Comparison of ENCODE assay signal across 8 cellular contexts in the genomic region with DNA sequence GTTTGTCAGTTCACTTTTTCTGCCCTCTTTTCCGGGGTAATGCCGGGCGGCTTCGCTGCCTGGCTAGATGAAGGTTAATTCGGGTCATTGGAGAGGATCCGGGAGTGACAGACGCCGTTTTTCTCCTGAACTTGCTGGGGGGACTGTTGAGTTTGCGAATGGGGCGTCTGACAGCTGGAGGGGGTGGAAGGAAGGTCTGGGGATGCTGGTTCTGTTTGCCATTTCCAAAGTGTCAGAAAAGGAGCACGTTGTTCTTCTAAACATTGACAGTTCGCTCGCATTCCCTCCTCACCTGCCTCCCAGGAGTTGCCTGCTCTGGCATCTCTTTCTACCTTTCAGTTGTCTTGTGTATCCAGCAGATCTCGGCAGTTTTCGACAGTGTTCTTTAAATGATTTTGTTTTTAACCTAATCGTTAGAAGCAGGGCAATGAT. TPM values are rescaled to one million over a fixed set of nuclear protein-coding genes. Genes with fewer than 3 reads are reported as not detected.
DNase-seq lines count a peak whose midpoint lies in the region; ATAC-seq and TF ChIP-seq lines count a peak whose summit lies in the region.

No MANE protein-coding gene starts in this region.

- H3K36me3 ChIP-seq in Panc1 (ENCODE audit: control insufficient read depth, insufficient read depth, low read length) (peaks cover 12% of the 10 kb centered on the region), endodermal cell (ENCODE audit: control insufficient read depth, insufficient read depth, low read length) (peaks cover 7% of the 10 kb centered on the region), neural cell (ENCODE audit: insufficient read depth, low read length) (no peaks in the 10 kb centered on the region)

- POLR2A ChIA-PET in activated CD4-positive, alpha-beta T cell treated with anti-CD3 and anti-CD28 coated beads, Interleukin-2, amount 10 ng/mL, durations not matched to agents 7 days and 5 days (lab: Charles Lee) = no interaction called here
- POLR2A ChIA-PET in Panc1 (lab: Charles Lee) = no interaction called here

- peak overlapping the region; percentile 83 to 91 for H3K4me3 ChIP-seq in Panc1 (ENCODE audit: low read depth in 2 of 2, low read length in 2 of 2)
- peak overlapping the region; percentile 99 for H3K4me3 ChIP-seq in endodermal cell (ENCODE audit: low read length)
- peak overlapping the region; percentile 97 for H3K4me3 ChIP-seq in neural cell (ENCODE audit: low read length)

- H3K4me1 ChIP-seq in Panc1 (ENCODE audit: control insufficient read depth, insufficient read depth, low read length) = peaks cover 35% of the 10 kb centered on the region
- H3K4me1 ChIP-seq in endodermal cell (ENCODE audit: control insufficient read depth, insufficient read depth, low read length) = peaks cover 11% of the 10 kb centered on the region

- H3K79me2 ChIP-seq in neural cell (replicated peaks; ENCODE audit: insufficient read depth, low read length) = peaks cover 52% of the 10 kb centered on the region

- peaks cover 66% of the 10 kb centered on the region for H3K4me1 Mint-ChIP-seq in activated CD4-positive, alpha-beta T cell treated with anti-CD3 and anti-CD28 coated beads, Interleukin-2, amount 10 ng/mL, durations not matched to agents 7 days and 5 days
- peaks cover 59% of the 10 kb centered on the region for H3K4me1 Mint-ChIP-seq in endodermal cell

- H3K9ac ChIP-seq in endodermal cell (ENCODE audit: extremely low read depth, low read length, poor library complexity, severe bottlenecking) (peak overlapping the region; percentile 80), neural cell (ENCODE audit: low read length) (peak overlapping the region; percentile 93)

- ATAC-seq in Panc1 (no peak), HG02642 (IDR thresholded peaks at IDR 0.05; ENCODE audit: poor library complexity, unreplicated experiment) (no peak), GM18909 (IDR thresholded peaks at IDR 0.05; ENCODE audit: poor library complexity, unreplicated experiment) (no peak)

- CTCF ChIA-PET in activated CD4-positive, alpha-beta T cell treated with anti-CD3 and anti-CD28 coated beads, Interleukin-2, amount 10 ng/mL, durations not matched to agents 7 days and 5 days (lab: Charles Lee) = interaction anchor here (2.0 kb wide), 1 partner anchor 15 kb away, joined by 6 read pairs; no protein-coding TSS in a partner anchor
- CTCF ChIA-PET in Panc1 (lab: Charles Lee) = no interaction called here

- no peaks in the 10 kb centered on the region for H3K27me3 Mint-ChIP-seq in activated CD4-positive, alpha-beta T cell treated with anti-CD3 and anti-CD28 coated beads, Interleukin-2, amount 10 ng/mL, durations not matched to agents 7 days and 5 days
- no peaks in the 10 kb centered on the region for H3K27me3 Mint-ChIP-seq in endodermal cell (ENCODE audit: insufficient read depth)

- peaks cover 43% of the 10 kb centered on the region for H3K36me3 Mint-ChIP-seq in activated CD4-positive, alpha-beta T cell treated with anti-CD3 and anti-CD28 coated beads, Interleukin-2, amount 10 ng/mL, durations not matched to agents 7 days and 5 days (ENCODE audit: low read depth)
- peaks cover 16% of the 10 kb centered on the region for H3K36me3 Mint-ChIP-seq in endodermal cell (ENCODE audit: low read depth)

- TF ChIP-seq EP300 in neural cell (conservative IDR thresholded peaks at IDR 0.05; ENCODE audit: poor library complexity, severe bottlenecking) = no peak

- BruUV-seq in Panc1 (replicated peaks; lab: Mats Ljungman, UMichigan) = no TSS peak

- peak overlapping the region; percentile 98 for H3K4me3 Mint-ChIP-seq in activated CD4-positive, alpha-beta T cell treated with anti-CD3 and anti-CD28 coated beads, Interleukin-2, amount 10 ng/mL, durations not matched to agents 7 days and 5 days
- H3K4me3 Mint-ChIP-seq in endodermal cell = peak overlapping the region; percentile 94

- in situ Hi-C loops in Panc1 (cut with HindIII; ENCODE audit: low pct_unique_long_range_greater_than_20kb, low sequenced_read_pairs) = no loop called here

- H4K20me1 ChIP-seq in neural cell (ENCODE audit: insufficient read depth) = no peaks in the 10 kb centered on the region

- peak overlapping the region; percentile 71 for H3K4me2 ChIP-seq in neural cell (ENCODE audit: low read length)

- H3K27ac Mint-ChIP-seq in activated CD4-positive, alpha-beta T cell treated with anti-CD3 and anti-CD28 coated beads, Interleukin-2, amount 10 ng/mL, durations not matched to agents 7 days and 5 days = peak overlapping the region; percentile 98
- peak overlapping the region; percentile 97 for H3K27ac Mint-ChIP-seq in endodermal cell

- H2AFZ ChIP-seq in neural cell (ENCODE audit: low read depth, low read length) = peak overlapping the region; percentile 70

- intact Hi-C loops in Panc1 (cut with micrococcal nuclease; ENCODE audit: unreplicated experiment) = loop anchor here (5.0 kb wide), 1 partner anchor 98 kb away; a partner anchor contains a TSS

- DNase-seq in activated CD4-positive, alpha-beta T cell treated with anti-CD3 and anti-CD28 coated beads, Interleukin-2, amount 10 ng/mL, durations not matched to agents 7 days and 5 days = no peak
- no peak for DNase-seq in activated CD4-positive, alpha-beta T cell treated with anti-CD3 and anti-CD28 coated beads for 1 hour
- DNase-seq in Panc1 (ENCODE audit: low read depth, low spot score) = no peak
- DNase-seq in endodermal cell = peak; percentile 77
- no peak for DNase-seq in EL

- H3K9me2 ChIP-seq in neural cell (ENCODE audit: insufficient read depth, low read length) = no peaks in the 10 kb centered on the region

- H3K9me3 ChIP-seq in Panc1 (ENCODE audit: control insufficient read depth, insufficient read depth, low read depth, low read length) (no peaks in the 10 kb centered on the region), endodermal cell (ENCODE audit: control insufficient read depth, low read length) (no peaks in the 10 kb centered on the region), neural cell (ENCODE audit: low read length) (no peaks in the 10 kb centered on the region)

- H3K9me3 Mint-ChIP-seq in activated CD4-positive, alpha-beta T cell treated with anti-CD3 and anti-CD28 coated beads, Interleukin-2, amount 10 ng/mL, durations not matched to agents 7 days and 5 days = no peaks in the 10 kb centered on the region
- no peaks in the 10 kb centered on the region for H3K9me3 Mint-ChIP-seq in endodermal cell

- WGBS in endodermal cell (ENCODE audit: insufficient coverage in 1 of 2, insufficient read length in 1 of 2), 2 experiments = 3% methylated on average over 3 to 16 of the region's 16 CpGs

- TF ChIP-seq CTCF in Panc1 (IDR thresholded peaks at IDR 0.05) (no peak), endodermal cell (conservative IDR thresholded peaks at IDR 0.05) (no peak), neural cell (IDR thresholded peaks at IDR 0.05; ENCODE audit: poor library complexity, severe bottlenecking) (no peak)

- no peaks in the 10 kb centered on the region for H3K27me3 ChIP-seq in Panc1 (ENCODE audit: control insufficient read depth, insufficient read depth, low read length)
- no peaks in the 10 kb centered on the region for H3K27me3 ChIP-seq in endodermal cell (ENCODE audit: control insufficient read depth, insufficient read depth, low read length, poor library complexity, severe bottlenecking)
- no peaks in the 10 kb centered on the region for H3K27me3 ChIP-seq in neural cell (ENCODE audit: insufficient read depth, low read depth, low read length)

- H3F3A ChIP-seq in neural cell (ENCODE audit: insufficient read depth, low read length, poor library complexity, severe bottlenecking) = peaks cover 3% of the 10 kb centered on the region

- no peak for TF ChIP-seq RAD21 in neural cell (conservative IDR thresholded peaks at IDR 0.05)

- H3K27ac ChIP-seq in Panc1 (ENCODE audit: low read length) (peak overlapping the region; percentile 95), endodermal cell (ENCODE audit: low read depth, low read length) (peak overlapping the region; percentile 93), neural cell (ENCODE audit: low read length) (peak overlapping the region; percentile 92)

TF ChIP-seq in neural cell, 6 proteins besides CTCF, POLR2A, EP300 and RAD21 (continues in another document):
- TF ChIP-seq SMC3 (conservative IDR thresholded peaks at IDR 0.05; ENCODE audit: poor library complexity) (peak; percentile 4), MXI1 (conservative IDR thresholded peaks at IDR 0.05; ENCODE audit: poor library complexity, severe bottlenecking) (no peak)

RNA-seq across cellular contexts. Expression of a gene that starts 0.8 kb away (rescaled TPM):
- 100 to 1,000 TPM; 108 to 140 TPM for total RNA-seq in activated CD4-positive, alpha-beta T cell treated with anti-CD3 and anti-CD28 coated beads, Interleukin-2, amount 10 ng/mL, durations not matched to agents 7 days and 5 days
- total RNA-seq in Panc1 (2021; ENCODE audit: unreplicated experiment) (114 TPM), endodermal cell (10 to 100 TPM; 70.8 to 75.9 TPM)
- 75.4 TPM for polyA plus RNA-seq in Panc1 (2012; ENCODE audit: insufficient read length)
- 101 TPM for polyA plus RNA-seq in endodermal cell (2013, experiment 1 of 2)
- 96.7 TPM for polyA plus RNA-seq in endodermal cell (2013, experiment 2 of 2)
- 249 and 268 TPM in 2 replicates for polyA plus RNA-seq in neural cell
- 125 and 171 TPM in 2 replicates for polyA minus RNA-seq in neural cell

RNA-seq across cellular contexts. Expression of a gene that starts 57.3 kb away (rescaled TPM):
- total RNA-seq in activated CD4-positive, alpha-beta T cell treated with anti-CD3 and anti-CD28 coated beads, Interleukin-2, amount 10 ng/mL, durations not matched to agents 7 days and 5 days = 10 to 100 TPM; 68.3 to 91.2 TPM
- total RNA-seq in Panc1 (2021; ENCODE audit: unreplicated experiment) = 70.0 TPM
- 42.4 TPM for polyA plus RNA-seq in Panc1 (2012; ENCODE audit: insufficient read length)
- 10 to 100 TPM; 63.5 to 63.7 TPM for total RNA-seq in endodermal cell
- polyA plus RNA-seq in endodermal cell (2013, experiment 1 of 2) = 98.8 TPM
- 89.7 TPM for polyA plus RNA-seq in endodermal cell (2013, experiment 2 of 2)
- polyA plus RNA-seq in neural cell = 67.9 and 82.6 TPM in 2 replicates
- 104 and 118 TPM in 2 replicates for polyA minus RNA-seq in neural cell

RNA-seq across cellular contexts. Expression of a gene that starts 57.6 kb away (rescaled TPM):
- 10 to 100 TPM; 79.9 to 83.5 TPM for total RNA-seq in activated CD4-positive, alpha-beta T cell treated with anti-CD3 and anti-CD28 coated beads, Interleukin-2, amount 10 ng/mL, durations not matched to agents 7 days and 5 days
- total RNA-seq in Panc1 (2021; ENCODE audit: unreplicated experiment) (75.0 TPM), endodermal cell (10 to 100 TPM; 78.4 to 81.8 TPM)
- polyA plus RNA-seq in Panc1 (2012; ENCODE audit: insufficient read length) = 204 TPM
- polyA plus RNA-seq in endodermal cell (2013, experiment 1 of 2) = 87.7 TPM
- polyA plus RNA-seq in endodermal cell (2013, experiment 2 of 2) = 78.9 TPM
- 106 and 120 TPM in 2 replicates for polyA plus RNA-seq in neural cell
- 126 and 144 TPM in 2 replicates for polyA minus RNA-seq in neural cell
